ENCODE assay signal across 1 cellular context in the genomic region with DNA sequence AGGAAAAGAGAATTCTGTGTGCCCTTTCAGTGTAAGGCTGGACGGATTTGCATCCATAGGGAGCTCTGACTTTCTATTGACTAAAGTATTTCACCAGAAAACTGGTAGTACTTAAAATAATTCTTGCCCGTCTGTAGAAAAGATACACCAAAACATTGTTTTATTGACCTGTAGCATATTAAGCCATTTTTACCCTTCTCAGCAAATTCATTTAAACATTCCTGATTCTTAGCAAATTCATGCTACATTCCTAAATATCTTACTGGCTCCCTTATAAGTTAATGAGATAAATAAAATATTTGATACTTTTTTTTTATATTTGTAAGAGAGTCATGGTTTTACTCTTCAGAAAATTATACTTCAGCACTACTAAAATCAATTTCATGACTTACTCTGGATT.
A peak's percentile ranks its signal among the peaks of the same experiment; 100 is the strongest.
TF ChIP-seq lines count a peak whose summit lies in the region.

No MANE protein-coding gene starts in this region.

TF ChIP-seq in HepG2, 621 proteins besides CTCF, POLR2A, EP300 and RAD21:
- TF ChIP-seq MTF1 (CRISPR knock-in tag; IDR thresholded peaks at IDR 0.05) (no peak), MAFK (conservative IDR thresholded peaks at IDR 0.05 in 1 of 2, IDR thresholded peaks at IDR 0.05 in 1 of 2; ENCODE audit: low read length in 2 of 2) (peak in 1 of 2 experiments; percentile 44; a peak in 1 of 4 replicates), CREB1 (IDR thresholded peaks at IDR 0.05) (no peak), CREB1 (CRISPR knock-in tag; IDR thresholded peaks at IDR 0.05) (0 out of 2 replicates have a peak, but pooled peaks have one; percentile 12)
- TF ChIP-seq, protein P1, sequence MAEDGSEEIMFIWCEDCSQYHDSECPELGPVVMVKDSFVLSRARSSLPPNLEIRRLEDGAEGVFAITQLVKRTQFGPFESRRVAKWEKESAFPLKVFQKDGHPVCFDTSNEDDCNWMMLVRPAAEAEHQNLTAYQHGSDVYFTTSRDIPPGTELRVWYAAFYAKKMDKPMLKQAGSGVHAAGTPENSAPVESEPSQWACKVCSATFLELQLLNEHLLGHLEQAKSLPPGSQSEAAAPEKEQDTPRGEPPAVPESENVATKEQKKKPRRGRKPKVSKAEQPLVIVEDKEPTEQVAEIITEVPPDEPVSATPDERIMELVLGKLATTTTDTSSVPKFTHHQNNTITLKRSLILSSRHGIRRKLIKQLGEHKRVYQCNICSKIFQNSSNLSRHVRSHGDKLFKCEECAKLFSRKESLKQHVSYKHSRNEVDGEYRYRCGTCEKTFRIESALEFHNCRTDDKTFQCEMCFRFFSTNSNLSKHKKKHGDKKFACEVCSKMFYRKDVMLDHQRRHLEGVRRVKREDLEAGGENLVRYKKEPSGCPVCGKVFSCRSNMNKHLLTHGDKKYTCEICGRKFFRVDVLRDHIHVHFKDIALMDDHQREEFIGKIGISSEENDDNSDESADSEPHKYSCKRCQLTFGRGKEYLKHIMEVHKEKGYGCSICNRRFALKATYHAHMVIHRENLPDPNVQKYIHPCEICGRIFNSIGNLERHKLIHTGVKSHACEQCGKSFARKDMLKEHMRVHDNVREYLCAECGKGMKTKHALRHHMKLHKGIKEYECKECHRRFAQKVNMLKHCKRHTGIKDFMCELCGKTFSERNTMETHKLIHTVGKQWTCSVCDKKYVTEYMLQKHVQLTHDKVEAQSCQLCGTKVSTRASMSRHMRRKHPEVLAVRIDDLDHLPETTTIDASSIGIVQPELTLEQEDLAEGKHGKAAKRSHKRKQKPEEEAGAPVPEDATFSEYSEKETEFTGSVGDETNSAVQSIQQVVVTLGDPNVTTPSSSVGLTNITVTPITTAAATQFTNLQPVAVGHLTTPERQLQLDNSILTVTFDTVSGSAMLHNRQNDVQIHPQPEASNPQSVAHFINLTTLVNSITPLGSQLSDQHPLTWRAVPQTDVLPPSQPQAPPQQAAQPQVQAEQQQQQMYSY (CRISPR knock-in tag; IDR thresholded peaks at IDR 0.05), result no peak
- TF ChIP-seq, protein P2, sequence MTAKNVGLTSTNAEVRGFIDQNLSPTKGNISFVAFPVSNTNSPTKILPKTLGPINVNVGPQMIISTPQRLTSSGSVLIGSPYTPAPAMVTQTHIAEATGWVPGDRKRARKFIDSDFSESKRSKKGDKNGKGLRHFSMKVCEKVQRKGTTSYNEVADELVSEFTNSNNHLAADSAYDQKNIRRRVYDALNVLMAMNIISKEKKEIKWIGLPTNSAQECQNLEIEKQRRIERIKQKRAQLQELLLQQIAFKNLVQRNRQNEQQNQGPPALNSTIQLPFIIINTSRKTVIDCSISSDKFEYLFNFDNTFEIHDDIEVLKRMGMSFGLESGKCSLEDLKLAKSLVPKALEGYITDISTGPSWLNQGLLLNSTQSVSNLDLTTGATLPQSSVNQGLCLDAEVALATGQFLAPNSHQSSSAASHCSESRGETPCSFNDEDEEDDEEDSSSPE (CRISPR knock-in tag; IDR thresholded peaks at IDR 0.05), result 0 out of 2 replicates have a peak, but pooled peaks have one; percentile 3
